In genomic region chr3:114411811-114412803, GRCh38 we compare ENCODE assay signal across 8 cellular contexts.
A peak's percentile ranks its signal among the peaks of the same experiment; 100 is the strongest.
DNase-seq lines count a peak whose midpoint lies in the region; ATAC-seq, FAIRE-seq and TF ChIP-seq lines count a peak whose summit lies in the region.

No MANE protein-coding gene starts in this region.

- ATAC-seq in HG03439 (IDR thresholded peaks at IDR 0.05; ENCODE audit: unreplicated experiment), result peak; percentile 86

- TF ChIP-seq CTCF in brain (conservative IDR thresholded peaks at IDR 0.05), result no peak

- peaks cover 24% of the 10 kb centered on the region for H3K4me1 Mint-ChIP-seq in activated CD4-positive, alpha-beta memory T cell treated with anti-CD3 and anti-CD28 coated beads for 36 hours (ENCODE audit: low read depth)
- peaks cover 16% of the 10 kb centered on the region for H3K4me1 Mint-ChIP-seq in activated CD4-positive, alpha-beta memory T cell treated with anti-CD3 and anti-CD28 coated beads, Interleukin-2, amount 10 ng/mL, durations not matched to agents 7 days and 5 days
- peaks cover 88% of the 10 kb centered on the region for H3K4me1 Mint-ChIP-seq in brain

- H3K36me3 Mint-ChIP-seq in activated CD4-positive, alpha-beta memory T cell treated with anti-CD3 and anti-CD28 coated beads for 36 hours, result no peaks in the 10 kb centered on the region
- H3K36me3 Mint-ChIP-seq in activated CD4-positive, alpha-beta memory T cell treated with anti-CD3 and anti-CD28 coated beads, Interleukin-2, amount 10 ng/mL, durations not matched to agents 7 days and 5 days (ENCODE audit: low read depth), result no peaks in the 10 kb centered on the region
- no peaks in the 10 kb centered on the region for H3K36me3 Mint-ChIP-seq in brain

- intact Hi-C loops in activated CD4-positive, alpha-beta memory T cell treated with anti-CD3 and anti-CD28 coated beads for 36 hours (cut with micrococcal nuclease), result loop anchor here (1.0 to 10.0 kb wide), 3 partner anchors 28 to 667 kb away; partner anchors contain the start of genes ATP6V1A and NAA50

- H3K9me3 Mint-ChIP-seq in activated CD4-positive, alpha-beta memory T cell treated with anti-CD3 and anti-CD28 coated beads for 36 hours, result no peaks in the 10 kb centered on the region
- H3K9me3 Mint-ChIP-seq in activated CD4-positive, alpha-beta memory T cell treated with anti-CD3 and anti-CD28 coated beads, Interleukin-2, amount 10 ng/mL, durations not matched to agents 7 days and 5 days, result no peaks in the 10 kb centered on the region
- H3K9me3 Mint-ChIP-seq in brain, result no peaks in the 10 kb centered on the region

- peak; percentile 57 for DNase-seq in activated CD4-positive, alpha-beta memory T cell treated with anti-CD3 and anti-CD28 coated beads for 36 hours
- DNase-seq in activated CD4-positive, alpha-beta memory T cell treated with anti-CD3 and anti-CD28 coated beads, Interleukin-2, amount 10 ng/mL, durations not matched to agents 7 days and 5 days, result no peak
- DNase-seq in non-pigmented ciliary epithelial cell (ENCODE audit: low read depth) (peak; percentile 55), NCI-H510A treated with DMSO at 0.1 percent for 48 hours (lab: John Stamatoyannopoulos, UW) (no peak), NCI-H1048 (lab: John Stamatoyannopoulos, UW) (no peak), GM19239 (ENCODE audit: insufficient read length, low spot score) (no peak)

- H3K27ac Mint-ChIP-seq in activated CD4-positive, alpha-beta memory T cell treated with anti-CD3 and anti-CD28 coated beads for 36 hours, result peak overlapping the region; percentile 44
- no peak overlapping the region for H3K27ac Mint-ChIP-seq in activated CD4-positive, alpha-beta memory T cell treated with anti-CD3 and anti-CD28 coated beads, Interleukin-2, amount 10 ng/mL, durations not matched to agents 7 days and 5 days
- peak overlapping the region in 4 of 5 experiments; percentile 75 to 98 (median 76) for H3K27ac Mint-ChIP-seq in brain

- CTCF ChIA-PET in activated CD4-positive, alpha-beta memory T cell treated with anti-CD3 and anti-CD28 coated beads for 36 hours (lab: Charles Lee), result interaction anchor here (0.6 to 3.3 kb wide), 5 partner anchors 26 to 179 kb away, joined by 3 to 19 read pairs (median 3); no protein-coding TSS in a partner anchor
- CTCF ChIA-PET in activated CD4-positive, alpha-beta memory T cell treated with anti-CD3 and anti-CD28 coated beads, Interleukin-2, amount 10 ng/mL, durations not matched to agents 7 days and 5 days (lab: Charles Lee), result no interaction called here

- FAIRE-seq in GM19239 (lab: Jason Lieb, UNC), result no peak

- no peak overlapping the region for H3K4me3 Mint-ChIP-seq in activated CD4-positive, alpha-beta memory T cell treated with anti-CD3 and anti-CD28 coated beads for 36 hours
- no peak overlapping the region for H3K4me3 Mint-ChIP-seq in activated CD4-positive, alpha-beta memory T cell treated with anti-CD3 and anti-CD28 coated beads, Interleukin-2, amount 10 ng/mL, durations not matched to agents 7 days and 5 days
- peak overlapping the region in 3 of 5 experiments; percentile 9 to 86 (median 34) for H3K4me3 Mint-ChIP-seq in brain

- H3K27me3 Mint-ChIP-seq in activated CD4-positive, alpha-beta memory T cell treated with anti-CD3 and anti-CD28 coated beads for 36 hours, result no peaks in the 10 kb centered on the region
- H3K27me3 Mint-ChIP-seq in activated CD4-positive, alpha-beta memory T cell treated with anti-CD3 and anti-CD28 coated beads, Interleukin-2, amount 10 ng/mL, durations not matched to agents 7 days and 5 days, result peaks cover 2% of the 10 kb centered on the region
- H3K27me3 Mint-ChIP-seq in brain, result no peaks in the 10 kb centered on the region

- POLR2A ChIA-PET in activated CD4-positive, alpha-beta memory T cell treated with anti-CD3 and anti-CD28 coated beads for 36 hours (lab: Charles Lee), result no interaction called here
- POLR2A ChIA-PET in activated CD4-positive, alpha-beta memory T cell treated with anti-CD3 and anti-CD28 coated beads, Interleukin-2, amount 10 ng/mL, durations not matched to agents 7 days and 5 days (lab: Charles Lee), result no interaction called here

Comparison
In these comparisons a context has a peak if more than half of its experiments do, and no peak if none do; other contexts are left out.
1. DNase-seq: peak in activated CD4-positive, alpha-beta memory T cell treated with anti-CD3 and anti-CD28 coated beads for 36 hours (single experiment) and non-pigmented ciliary epithelial cell (single experiment); none in activated CD4-positive, alpha-beta memory T cell treated with anti-CD3 and anti-CD28 coated beads, Interleukin-2, amount 10 ng/mL, durations not matched to agents 7 days and 5 days (single experiment), NCI-H510A treated with DMSO at 0.1 percent for 48 hours (single experiment), NCI-H1048 (single experiment) and GM19239 (single experiment).
2. H3K4me3 Mint-ChIP-seq: peak in brain (3 of 5); none in activated CD4-positive, alpha-beta memory T cell treated with anti-CD3 and anti-CD28 coated beads for 36 hours (single experiment) and activated CD4-positive, alpha-beta memory T cell treated with anti-CD3 and anti-CD28 coated beads, Interleukin-2, amount 10 ng/mL, durations not matched to agents 7 days and 5 days (single experiment).